1 cellular context compared by ENCODE assay signal in the genomic region with DNA sequence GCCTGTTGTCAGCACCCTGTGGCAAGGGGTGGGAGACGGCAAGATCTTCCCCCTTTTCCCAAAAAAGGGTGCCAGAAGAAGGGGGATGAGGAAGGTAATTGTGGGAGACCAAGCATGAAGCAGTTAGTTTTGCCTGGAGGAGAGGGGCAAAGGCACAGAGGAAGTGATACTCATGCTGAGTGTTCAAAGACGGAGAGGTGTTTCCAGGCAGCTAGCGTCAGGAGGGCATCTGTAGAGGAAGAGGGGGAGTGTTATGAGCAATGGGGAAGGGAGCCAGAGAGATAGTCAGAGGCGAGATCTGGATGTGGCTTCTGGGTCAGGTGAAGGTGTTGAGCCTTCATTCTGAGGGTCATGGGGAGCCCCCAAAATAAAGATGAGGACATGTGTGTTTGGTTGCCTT.
TF ChIP-seq lines count a peak whose summit lies in the region.

No MANE protein-coding gene starts in this region.

TF ChIP-seq in GM12878, 131 proteins besides CTCF, POLR2A, EP300 and RAD21 (continued from another document and continues in another):
- TF ChIP-seq POLR2AphosphoS5 (IDR thresholded peaks at IDR 0.05; ENCODE audit: low read length) (no peak), CHD1 (IDR thresholded peaks at IDR 0.05; ENCODE audit: low read depth, low read length) (no peak), LARP7 (IDR thresholded peaks at IDR 0.05) (no peak), HDAC2 (IDR thresholded peaks at IDR 0.05) (no peak), CEBPB (IDR thresholded peaks at IDR 0.05; ENCODE audit: borderline replicate concordance in 1 of 2, low read depth in 2 of 2, low read length in 2 of 2) (no peak), GATAD2B (conservative IDR thresholded peaks at IDR 0.05; ENCODE audit: low read depth) (peak; percentile 68), SIX5 (IDR thresholded peaks at IDR 0.05; ENCODE audit: low read depth, low read length, severe bottlenecking) (no peak), CREB1 (IDR thresholded peaks at IDR 0.05; ENCODE audit: low read depth) (0 out of 2 replicates have a peak, but pooled peaks have one; percentile 18), NR2F1 (conservative IDR thresholded peaks at IDR 0.05) (peak; percentile 72; the same call in 1 of the 2 replicates), MEF2B (IDR thresholded peaks at IDR 0.05; ENCODE audit: partially characterized antibody, poor library complexity, severe bottlenecking) (no peak), SRF (IDR thresholded peaks at IDR 0.05; ENCODE audit: low read depth in 2 of 2, low read length in 2 of 2) (no peak), NBN (IDR thresholded peaks at IDR 0.05) (peak; percentile 95), POLR2AphosphoS2 (IDR thresholded peaks at IDR 0.05; ENCODE audit: low read depth, low read length) (no peak), RELA (IDR thresholded peaks at IDR 0.05; ENCODE audit: borderline replicate concordance, partially characterized antibody) (no peak), SP1 (IDR thresholded peaks at IDR 0.05; ENCODE audit: low read depth, low read length) (no peak), JUND (IDR thresholded peaks at IDR 0.05; ENCODE audit: low read depth, low read length) (no peak), CBX3 (IDR thresholded peaks at IDR 0.05; ENCODE audit: borderline replicate concordance, low read depth) (no peak), SMAD5 (IDR thresholded peaks at IDR 0.05; ENCODE audit: low read depth) (no peak), MTA3 (IDR thresholded peaks at IDR 0.05; ENCODE audit: borderline replicate concordance, low read length) (peak; percentile 62; the same call in 1 of the 2 replicates), HDGF (IDR thresholded peaks at IDR 0.05) (peak; percentile 95), TBL1XR1 (IDR thresholded peaks at IDR 0.05; ENCODE audit: low read depth, low read length) (0 out of 2 replicates have a peak, but pooled peaks have one; percentile 38)
- TF ChIP-seq, protein P1, sequence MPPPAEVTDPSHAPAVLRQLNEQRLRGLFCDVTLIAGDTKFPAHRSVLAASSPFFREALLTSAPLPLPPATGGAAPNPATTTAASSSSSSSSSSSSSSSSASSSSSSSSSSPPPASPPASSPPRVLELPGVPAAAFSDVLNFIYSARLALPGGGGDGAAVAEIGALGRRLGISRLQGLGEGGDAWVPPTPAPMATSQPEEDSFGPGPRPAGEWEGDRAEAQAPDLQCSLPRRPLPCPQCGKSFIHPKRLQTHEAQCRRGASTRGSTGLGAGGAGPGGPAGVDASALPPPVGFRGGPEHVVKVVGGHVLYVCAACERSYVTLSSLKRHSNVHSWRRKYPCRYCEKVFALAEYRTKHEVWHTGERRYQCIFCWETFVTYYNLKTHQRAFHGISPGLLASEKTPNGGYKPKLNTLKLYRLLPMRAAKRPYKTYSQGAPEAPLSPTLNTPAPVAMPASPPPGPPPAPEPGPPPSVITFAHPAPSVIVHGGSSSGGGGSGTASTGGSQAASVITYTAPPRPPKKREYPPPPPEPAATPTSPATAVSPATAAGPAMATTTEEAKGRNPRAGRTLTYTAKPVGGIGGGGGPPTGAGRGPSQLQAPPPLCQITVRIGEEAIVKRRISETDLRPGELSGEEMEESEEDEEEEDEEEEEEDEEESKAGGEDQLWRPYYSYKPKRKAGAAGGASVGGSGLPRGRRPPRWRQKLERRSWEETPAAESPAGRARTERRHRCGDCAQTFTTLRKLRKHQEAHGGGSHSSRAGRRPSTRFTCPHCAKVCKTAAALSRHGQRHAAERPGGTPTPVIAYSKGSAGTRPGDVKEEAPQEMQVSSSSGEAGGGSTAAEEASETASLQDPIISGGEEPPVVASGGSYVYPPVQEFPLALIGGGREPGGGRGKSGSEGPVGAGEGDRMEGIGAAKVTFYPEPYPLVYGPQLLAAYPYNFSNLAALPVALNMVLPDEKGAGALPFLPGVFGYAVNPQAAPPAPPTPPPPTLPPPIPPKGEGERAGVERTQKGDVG (CRISPR knock-in tag; IDR thresholded peaks at IDR 0.05), result no peak
- TF ChIP-seq, protein P2, sequence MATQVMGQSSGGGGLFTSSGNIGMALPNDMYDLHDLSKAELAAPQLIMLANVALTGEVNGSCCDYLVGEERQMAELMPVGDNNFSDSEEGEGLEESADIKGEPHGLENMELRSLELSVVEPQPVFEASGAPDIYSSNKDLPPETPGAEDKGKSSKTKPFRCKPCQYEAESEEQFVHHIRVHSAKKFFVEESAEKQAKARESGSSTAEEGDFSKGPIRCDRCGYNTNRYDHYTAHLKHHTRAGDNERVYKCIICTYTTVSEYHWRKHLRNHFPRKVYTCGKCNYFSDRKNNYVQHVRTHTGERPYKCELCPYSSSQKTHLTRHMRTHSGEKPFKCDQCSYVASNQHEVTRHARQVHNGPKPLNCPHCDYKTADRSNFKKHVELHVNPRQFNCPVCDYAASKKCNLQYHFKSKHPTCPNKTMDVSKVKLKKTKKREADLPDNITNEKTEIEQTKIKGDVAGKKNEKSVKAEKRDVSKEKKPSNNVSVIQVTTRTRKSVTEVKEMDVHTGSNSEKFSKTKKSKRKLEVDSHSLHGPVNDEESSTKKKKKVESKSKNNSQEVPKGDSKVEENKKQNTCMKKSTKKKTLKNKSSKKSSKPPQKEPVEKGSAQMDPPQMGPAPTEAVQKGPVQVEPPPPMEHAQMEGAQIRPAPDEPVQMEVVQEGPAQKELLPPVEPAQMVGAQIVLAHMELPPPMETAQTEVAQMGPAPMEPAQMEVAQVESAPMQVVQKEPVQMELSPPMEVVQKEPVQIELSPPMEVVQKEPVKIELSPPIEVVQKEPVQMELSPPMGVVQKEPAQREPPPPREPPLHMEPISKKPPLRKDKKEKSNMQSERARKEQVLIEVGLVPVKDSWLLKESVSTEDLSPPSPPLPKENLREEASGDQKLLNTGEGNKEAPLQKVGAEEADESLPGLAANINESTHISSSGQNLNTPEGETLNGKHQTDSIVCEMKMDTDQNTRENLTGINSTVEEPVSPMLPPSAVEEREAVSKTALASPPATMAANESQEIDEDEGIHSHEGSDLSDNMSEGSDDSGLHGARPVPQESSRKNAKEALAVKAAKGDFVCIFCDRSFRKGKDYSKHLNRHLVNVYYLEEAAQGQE (IDR thresholded peaks at IDR 0.05; ENCODE audit: low read depth, low read length), result no peak
- TF ChIP-seq, protein P3, sequence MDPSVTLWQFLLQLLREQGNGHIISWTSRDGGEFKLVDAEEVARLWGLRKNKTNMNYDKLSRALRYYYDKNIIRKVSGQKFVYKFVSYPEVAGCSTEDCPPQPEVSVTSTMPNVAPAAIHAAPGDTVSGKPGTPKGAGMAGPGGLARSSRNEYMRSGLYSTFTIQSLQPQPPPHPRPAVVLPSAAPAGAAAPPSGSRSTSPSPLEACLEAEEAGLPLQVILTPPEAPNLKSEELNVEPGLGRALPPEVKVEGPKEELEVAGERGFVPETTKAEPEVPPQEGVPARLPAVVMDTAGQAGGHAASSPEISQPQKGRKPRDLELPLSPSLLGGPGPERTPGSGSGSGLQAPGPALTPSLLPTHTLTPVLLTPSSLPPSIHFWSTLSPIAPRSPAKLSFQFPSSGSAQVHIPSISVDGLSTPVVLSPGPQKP (IDR thresholded peaks at IDR 0.05; ENCODE audit: low read depth, low read length), result no peak
- TF ChIP-seq, protein P4, sequence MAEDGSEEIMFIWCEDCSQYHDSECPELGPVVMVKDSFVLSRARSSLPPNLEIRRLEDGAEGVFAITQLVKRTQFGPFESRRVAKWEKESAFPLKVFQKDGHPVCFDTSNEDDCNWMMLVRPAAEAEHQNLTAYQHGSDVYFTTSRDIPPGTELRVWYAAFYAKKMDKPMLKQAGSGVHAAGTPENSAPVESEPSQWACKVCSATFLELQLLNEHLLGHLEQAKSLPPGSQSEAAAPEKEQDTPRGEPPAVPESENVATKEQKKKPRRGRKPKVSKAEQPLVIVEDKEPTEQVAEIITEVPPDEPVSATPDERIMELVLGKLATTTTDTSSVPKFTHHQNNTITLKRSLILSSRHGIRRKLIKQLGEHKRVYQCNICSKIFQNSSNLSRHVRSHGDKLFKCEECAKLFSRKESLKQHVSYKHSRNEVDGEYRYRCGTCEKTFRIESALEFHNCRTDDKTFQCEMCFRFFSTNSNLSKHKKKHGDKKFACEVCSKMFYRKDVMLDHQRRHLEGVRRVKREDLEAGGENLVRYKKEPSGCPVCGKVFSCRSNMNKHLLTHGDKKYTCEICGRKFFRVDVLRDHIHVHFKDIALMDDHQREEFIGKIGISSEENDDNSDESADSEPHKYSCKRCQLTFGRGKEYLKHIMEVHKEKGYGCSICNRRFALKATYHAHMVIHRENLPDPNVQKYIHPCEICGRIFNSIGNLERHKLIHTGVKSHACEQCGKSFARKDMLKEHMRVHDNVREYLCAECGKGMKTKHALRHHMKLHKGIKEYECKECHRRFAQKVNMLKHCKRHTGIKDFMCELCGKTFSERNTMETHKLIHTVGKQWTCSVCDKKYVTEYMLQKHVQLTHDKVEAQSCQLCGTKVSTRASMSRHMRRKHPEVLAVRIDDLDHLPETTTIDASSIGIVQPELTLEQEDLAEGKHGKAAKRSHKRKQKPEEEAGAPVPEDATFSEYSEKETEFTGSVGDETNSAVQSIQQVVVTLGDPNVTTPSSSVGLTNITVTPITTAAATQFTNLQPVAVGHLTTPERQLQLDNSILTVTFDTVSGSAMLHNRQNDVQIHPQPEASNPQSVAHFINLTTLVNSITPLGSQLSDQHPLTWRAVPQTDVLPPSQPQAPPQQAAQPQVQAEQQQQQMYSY (CRISPR knock-in tag; IDR thresholded peaks at IDR 0.05), result no peak
- TF ChIP-seq, protein P5, sequence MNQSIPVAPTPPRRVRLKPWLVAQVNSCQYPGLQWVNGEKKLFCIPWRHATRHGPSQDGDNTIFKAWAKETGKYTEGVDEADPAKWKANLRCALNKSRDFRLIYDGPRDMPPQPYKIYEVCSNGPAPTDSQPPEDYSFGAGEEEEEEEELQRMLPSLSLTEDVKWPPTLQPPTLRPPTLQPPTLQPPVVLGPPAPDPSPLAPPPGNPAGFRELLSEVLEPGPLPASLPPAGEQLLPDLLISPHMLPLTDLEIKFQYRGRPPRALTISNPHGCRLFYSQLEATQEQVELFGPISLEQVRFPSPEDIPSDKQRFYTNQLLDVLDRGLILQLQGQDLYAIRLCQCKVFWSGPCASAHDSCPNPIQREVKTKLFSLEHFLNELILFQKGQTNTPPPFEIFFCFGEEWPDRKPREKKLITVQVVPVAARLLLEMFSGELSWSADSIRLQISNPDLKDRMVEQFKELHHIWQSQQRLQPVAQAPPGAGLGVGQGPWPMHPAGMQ (IDR thresholded peaks at IDR 0.05; ENCODE audit: borderline replicate concordance), result no peak
- TF ChIP-seq, protein P6, sequence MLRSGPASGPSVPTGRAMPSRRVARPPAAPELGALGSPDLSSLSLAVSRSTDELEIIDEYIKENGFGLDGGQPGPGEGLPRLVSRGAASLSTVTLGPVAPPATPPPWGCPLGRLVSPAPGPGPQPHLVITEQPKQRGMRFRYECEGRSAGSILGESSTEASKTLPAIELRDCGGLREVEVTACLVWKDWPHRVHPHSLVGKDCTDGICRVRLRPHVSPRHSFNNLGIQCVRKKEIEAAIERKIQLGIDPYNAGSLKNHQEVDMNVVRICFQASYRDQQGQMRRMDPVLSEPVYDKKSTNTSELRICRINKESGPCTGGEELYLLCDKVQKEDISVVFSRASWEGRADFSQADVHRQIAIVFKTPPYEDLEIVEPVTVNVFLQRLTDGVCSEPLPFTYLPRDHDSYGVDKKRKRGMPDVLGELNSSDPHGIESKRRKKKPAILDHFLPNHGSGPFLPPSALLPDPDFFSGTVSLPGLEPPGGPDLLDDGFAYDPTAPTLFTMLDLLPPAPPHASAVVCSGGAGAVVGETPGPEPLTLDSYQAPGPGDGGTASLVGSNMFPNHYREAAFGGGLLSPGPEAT (IDR thresholded peaks at IDR 0.05; ENCODE audit: low read depth), result peak; percentile 85
- TF ChIP-seq, protein P7, sequence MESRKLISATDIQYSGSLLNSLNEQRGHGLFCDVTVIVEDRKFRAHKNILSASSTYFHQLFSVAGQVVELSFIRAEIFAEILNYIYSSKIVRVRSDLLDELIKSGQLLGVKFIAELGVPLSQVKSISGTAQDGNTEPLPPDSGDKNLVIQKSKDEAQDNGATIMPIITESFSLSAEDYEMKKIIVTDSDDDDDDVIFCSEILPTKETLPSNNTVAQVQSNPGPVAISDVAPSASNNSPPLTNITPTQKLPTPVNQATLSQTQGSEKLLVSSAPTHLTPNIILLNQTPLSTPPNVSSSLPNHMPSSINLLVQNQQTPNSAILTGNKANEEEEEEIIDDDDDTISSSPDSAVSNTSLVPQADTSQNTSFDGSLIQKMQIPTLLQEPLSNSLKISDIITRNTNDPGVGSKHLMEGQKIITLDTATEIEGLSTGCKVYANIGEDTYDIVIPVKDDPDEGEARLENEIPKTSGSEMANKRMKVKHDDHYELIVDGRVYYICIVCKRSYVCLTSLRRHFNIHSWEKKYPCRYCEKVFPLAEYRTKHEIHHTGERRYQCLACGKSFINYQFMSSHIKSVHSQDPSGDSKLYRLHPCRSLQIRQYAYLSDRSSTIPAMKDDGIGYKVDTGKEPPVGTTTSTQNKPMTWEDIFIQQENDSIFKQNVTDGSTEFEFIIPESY (IDR thresholded peaks at IDR 0.05), result no peak
- TF ChIP-seq, protein P8, sequence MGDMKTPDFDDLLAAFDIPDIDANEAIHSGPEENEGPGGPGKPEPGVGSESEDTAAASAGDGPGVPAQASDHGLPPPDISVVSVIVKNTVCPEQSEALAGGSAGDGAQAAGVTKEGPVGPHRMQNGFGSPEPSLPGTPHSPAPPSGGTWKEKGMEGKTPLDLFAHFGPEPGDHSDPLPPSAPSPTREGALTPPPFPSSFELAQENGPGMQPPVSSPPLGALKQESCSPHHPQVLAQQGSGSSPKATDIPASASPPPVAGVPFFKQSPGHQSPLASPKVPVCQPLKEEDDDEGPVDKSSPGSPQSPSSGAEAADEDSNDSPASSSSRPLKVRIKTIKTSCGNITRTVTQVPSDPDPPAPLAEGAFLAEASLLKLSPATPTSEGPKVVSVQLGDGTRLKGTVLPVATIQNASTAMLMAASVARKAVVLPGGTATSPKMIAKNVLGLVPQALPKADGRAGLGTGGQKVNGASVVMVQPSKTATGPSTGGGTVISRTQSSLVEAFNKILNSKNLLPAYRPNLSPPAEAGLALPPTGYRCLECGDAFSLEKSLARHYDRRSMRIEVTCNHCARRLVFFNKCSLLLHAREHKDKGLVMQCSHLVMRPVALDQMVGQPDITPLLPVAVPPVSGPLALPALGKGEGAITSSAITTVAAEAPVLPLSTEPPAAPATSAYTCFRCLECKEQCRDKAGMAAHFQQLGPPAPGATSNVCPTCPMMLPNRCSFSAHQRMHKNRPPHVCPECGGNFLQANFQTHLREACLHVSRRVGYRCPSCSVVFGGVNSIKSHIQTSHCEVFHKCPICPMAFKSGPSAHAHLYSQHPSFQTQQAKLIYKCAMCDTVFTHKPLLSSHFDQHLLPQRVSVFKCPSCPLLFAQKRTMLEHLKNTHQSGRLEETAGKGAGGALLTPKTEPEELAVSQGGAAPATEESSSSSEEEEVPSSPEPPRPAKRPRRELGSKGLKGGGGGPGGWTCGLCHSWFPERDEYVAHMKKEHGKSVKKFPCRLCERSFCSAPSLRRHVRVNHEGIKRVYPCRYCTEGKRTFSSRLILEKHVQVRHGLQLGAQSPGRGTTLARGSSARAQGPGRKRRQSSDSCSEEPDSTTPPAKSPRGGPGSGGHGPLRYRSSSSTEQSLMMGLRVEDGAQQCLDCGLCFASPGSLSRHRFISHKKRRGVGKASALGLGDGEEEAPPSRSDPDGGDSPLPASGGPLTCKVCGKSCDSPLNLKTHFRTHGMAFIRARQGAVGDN (IDR thresholded peaks at IDR 0.05), result peak; percentile 48; the same call in 1 of the 2 replicates
